In the genomic region with DNA sequence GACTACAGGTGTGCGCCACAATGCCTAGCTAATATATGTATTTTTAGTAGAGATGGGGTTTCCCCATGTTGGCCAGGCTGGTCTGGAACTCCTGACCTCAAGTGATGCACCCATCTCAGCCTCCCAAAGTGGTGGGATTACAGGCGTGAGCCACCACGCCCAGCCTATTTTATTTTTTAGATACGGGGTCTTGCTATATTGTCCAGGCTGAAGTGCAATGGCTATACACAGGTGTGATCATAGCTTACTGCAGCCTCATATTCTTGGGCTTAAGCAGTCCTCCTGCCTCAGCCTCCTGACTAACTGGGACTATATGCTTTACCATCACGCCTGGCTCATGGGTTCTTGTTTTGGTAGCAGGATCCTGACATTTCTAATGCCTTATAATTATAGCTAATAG, we compare ENCODE assay signal across 29 cellular contexts.
"Had no signal": no experiment of that assay in that cellular context is flagged by ENCODE, and none has a peak within 500 bp of the region (broad histone marks: within the 10 kb centered on the region; RNA-seq: fewer than 3 reads in every experiment).

No MANE protein-coding gene starts in this region.

- H3K27ac ChIP-seq: stomach, suprapubic skin, testis, thoracic aorta, thyroid gland, tibial artery, tibial nerve, transverse colon, upper lobe of left lung, upper lobe of right lung, uterus, vagina had no signal

- H3K9me3 ChIP-seq: stomach, suprapubic skin, testis, thoracic aorta, thyroid gland, tibial artery, tibial nerve, transverse colon, upper lobe of left lung, upper lobe of right lung, uterus, vagina had no signal

- FAIRE-seq: urothelium cell line had no signal

- H3K36me3 ChIP-seq: uterus had no signal

- H3K27me3 ChIP-seq: stomach, suprapubic skin, testis, thyroid gland, tibial artery, tibial nerve, transverse colon, upper lobe of left lung, upper lobe of right lung, uterus, vagina had no signal

- H3K4me3 ChIP-seq: stomach, suprapubic skin, testis, thoracic aorta, thyroid gland, tibial artery, tibial nerve, transverse colon, upper lobe of left lung, upper lobe of right lung, uterus, vagina had no signal

- ATAC-seq: stimulated activated effector memory CD8-positive, alpha-beta T cell treated with anti-CD3 and anti-CD28 coated beads, Interleukin-12 subunit alpha, Interleukin-12 subunit beta, amount 100 ng/mL, for 72 hours; stimulated activated memory B cell treated with anti-CD40 and anti-IgM and Interleukin-4, amounts not matched to agents 10 μg/mL and 1 μg/mL and 100 μg/mL, for 72 hours; stimulated activated naive B cell treated with anti-CD40 and anti-IgM and Interleukin-4, amounts not matched to agents 10 μg/mL and 1 μg/mL and 100 μg/mL, for 72 hours; stimulated activated naive CD8-positive, alpha-beta T cell treated with anti-CD3 and anti-CD28 coated beads, Interleukin-15, amount 100 ng/mL, for 72 hours; stimulated activated naive CD8-positive, alpha-beta T cell treated with anti-CD3 and anti-CD28 coated beads, Interleukin-15, Interleukin-2, amounts not matched to agents 100 U/mL and 50 U/mL, for 24 hours; upper lobe of right lung had no signal

- H3K27ac Mint-ChIP-seq: stimulated activated effector memory CD8-positive, alpha-beta T cell treated with anti-CD3 and anti-CD28 coated beads, Interleukin-12 subunit alpha, Interleukin-12 subunit beta, amount 100 ng/mL, for 72 hours; stimulated activated memory B cell treated with anti-CD40 and anti-IgM and Interleukin-4, amounts not matched to agents 10 μg/mL and 1 μg/mL and 100 μg/mL, for 72 hours; stimulated activated naive B cell treated with anti-CD40 and anti-IgM and Interleukin-4, amounts not matched to agents 10 μg/mL and 1 μg/mL and 100 μg/mL, for 72 hours; stimulated activated naive CD8-positive, alpha-beta T cell treated with anti-CD3 and anti-CD28 coated beads, Interleukin-15, amount 100 ng/mL, for 72 hours; stimulated activated naive CD8-positive, alpha-beta T cell treated with anti-CD3 and anti-CD28 coated beads, Interleukin-15, Interleukin-2, amounts not matched to agents 100 ng/mL and 50 ng/mL, for 24 hours; type B pancreatic cell had no signal

- DNase-seq: stimulated activated CD4-positive, alpha-beta T cell treated with anti-CD3 and anti-CD28 coated beads, Interleukin-2, amount 100 ng/mL, for 48 hours; stimulated activated CD4-positive, alpha-beta T cell treated with anti-CD3 and anti-CD28 coated beads, Interleukin-4, amount 100 ng/mL, for 1 hour; stimulated activated CD4-positive, alpha-beta T cell treated with anti-CD3 and anti-CD28 coated beads, Interleukin-4, amount 100 ng/mL, for 24 hours; stimulated activated CD4-positive, alpha-beta T cell treated with anti-CD3 and anti-CD28 coated beads, Interleukin-4, amount 100 ng/mL, for 4 hours; stimulated activated CD8-positive, alpha-beta memory T cell treated with anti-CD3 and anti-CD28 coated beads, Interleukin-4, amount 100 ng/mL, for 48 hours; stimulated activated naive B cell treated with anti-CD40 and anti-IgM and Interleukin-4, amounts not matched to agents 10 μg/mL and 1 μg/mL and 100 μg/mL, for 72 hours; stimulated activated naive CD4-positive, alpha-beta T cell; stimulated activated naive CD4-positive, alpha-beta T cell treated with Interleukin-2 at 50 U/mL for 16 hours; stimulated activated naive CD8-positive, alpha-beta T cell treated with anti-CD3 and anti-CD28 coated beads, Interleukin-15, amount 100 ng/mL, for 72 hours; stimulated activated naive CD8-positive, alpha-beta T cell treated with anti-CD3 and anti-CD28 coated beads, Interleukin-15, Interleukin-2, amounts not matched to agents 100 U/mL and 50 U/mL, for 24 hours; stomach; substantia nigra; testis; thyroid gland; tibial artery; transverse colon; trophoblast cell; upper lobe of left lung; upper lobe of right lung; uterus had no signal

- H3K4me1 ChIP-seq: stomach, suprapubic skin, testis, thyroid gland, tibial artery, tibial nerve, transverse colon, upper lobe of right lung, uterus, vagina had no signal

- H3K4me3 Mint-ChIP-seq: stimulated activated effector memory CD8-positive, alpha-beta T cell treated with anti-CD3 and anti-CD28 coated beads, Interleukin-12 subunit alpha, Interleukin-12 subunit beta, amount 100 ng/mL, for 72 hours; stimulated activated memory B cell treated with anti-CD40 and anti-IgM and Interleukin-4, amounts not matched to agents 10 μg/mL and 1 μg/mL and 100 μg/mL, for 72 hours; stimulated activated naive B cell treated with anti-CD40 and anti-IgM and Interleukin-4, amounts not matched to agents 10 μg/mL and 1 μg/mL and 100 μg/mL, for 72 hours; stimulated activated naive CD8-positive, alpha-beta T cell treated with anti-CD3 and anti-CD28 coated beads, Interleukin-15, amount 100 ng/mL, for 72 hours; stimulated activated naive CD8-positive, alpha-beta T cell treated with anti-CD3 and anti-CD28 coated beads, Interleukin-15, Interleukin-2, amounts not matched to agents 100 ng/mL and 50 ng/mL, for 24 hours; type B pancreatic cell had no signal

- H3K9me3 Mint-ChIP-seq: stimulated activated effector memory CD8-positive, alpha-beta T cell treated with anti-CD3 and anti-CD28 coated beads, Interleukin-12 subunit alpha, Interleukin-12 subunit beta, amount 100 ng/mL, for 72 hours; stimulated activated memory B cell treated with anti-CD40 and anti-IgM and Interleukin-4, amounts not matched to agents 10 μg/mL and 1 μg/mL and 100 μg/mL, for 72 hours; stimulated activated naive B cell treated with anti-CD40 and anti-IgM and Interleukin-4, amounts not matched to agents 10 μg/mL and 1 μg/mL and 100 μg/mL, for 72 hours; stimulated activated naive CD8-positive, alpha-beta T cell treated with anti-CD3 and anti-CD28 coated beads, Interleukin-15, amount 100 ng/mL, for 72 hours; stimulated activated naive CD8-positive, alpha-beta T cell treated with anti-CD3 and anti-CD28 coated beads, Interleukin-15, Interleukin-2, amounts not matched to agents 100 ng/mL and 50 ng/mL, for 24 hours; type B pancreatic cell had no signal

- H3K27me3 Mint-ChIP-seq: stimulated activated memory B cell treated with anti-CD40 and anti-IgM and Interleukin-4, amounts not matched to agents 10 μg/mL and 1 μg/mL and 100 μg/mL, for 72 hours; stimulated activated naive B cell treated with anti-CD40 and anti-IgM and Interleukin-4, amounts not matched to agents 10 μg/mL and 1 μg/mL and 100 μg/mL, for 72 hours; stimulated activated naive CD8-positive, alpha-beta T cell treated with anti-CD3 and anti-CD28 coated beads, Interleukin-15, amount 100 ng/mL, for 72 hours; stimulated activated naive CD8-positive, alpha-beta T cell treated with anti-CD3 and anti-CD28 coated beads, Interleukin-15, Interleukin-2, amounts not matched to agents 100 ng/mL and 50 ng/mL, for 24 hours; type B pancreatic cell had no signal
